ENCODE assay signal across 18 cellular contexts in genomic region chr10:6973904-6974303, GRCh38.
A peak's percentile ranks its signal among the peaks of the same experiment; 100 is the strongest.
DNase-seq lines count a peak whose midpoint lies in the region; ATAC-seq lines count a peak whose summit lies in the region.
"Had no signal": no experiment of that assay in that cellular context is flagged by ENCODE, and none has a peak within 500 bp of the region (broad histone marks: within the 10 kb centered on the region; RNA-seq: fewer than 3 reads in every experiment).

No MANE protein-coding gene starts in this region.

- CTCF ChIA-PET in activated naive CD4-positive, alpha-beta T cell treated with anti-CD3 and anti-CD28 coated beads for 36 hours (lab: Charles Lee) = no interaction called here

- H3K27ac Mint-ChIP-seq in activated naive CD4-positive, alpha-beta T cell treated with anti-CD3 and anti-CD28 coated beads for 36 hours = no peak overlapping the region
- H3K27ac Mint-ChIP-seq in stimulated activated naive CD8-positive, alpha-beta T cell treated with anti-CD3 and anti-CD28 coated beads, Interleukin-15, amount 100 ng/mL, for 72 hours = no peak overlapping the region
- H3K27ac Mint-ChIP-seq: activated naive CD4-positive, alpha-beta T cell treated with anti-CD3 and anti-CD28 coated beads, Interleukin-2, amount 50 U/mL, for 24 hours; HFFc6 had no signal

- no peak overlapping the region for H3K4me3 Mint-ChIP-seq in activated naive CD4-positive, alpha-beta T cell treated with anti-CD3 and anti-CD28 coated beads for 36 hours
- no peak overlapping the region for H3K4me3 Mint-ChIP-seq in stimulated activated naive CD8-positive, alpha-beta T cell treated with anti-CD3 and anti-CD28 coated beads, Interleukin-15, amount 100 ng/mL, for 72 hours
- H3K4me3 Mint-ChIP-seq: activated naive CD4-positive, alpha-beta T cell treated with anti-CD3 and anti-CD28 coated beads, Interleukin-2, amount 50 U/mL, for 24 hours; HFFc6 had no signal

- DNase-seq in activated naive CD4-positive, alpha-beta T cell treated with anti-CD3 and anti-CD28 coated beads for 36 hours = peak; percentile 12
- no peak for DNase-seq in activated naive CD4-positive, alpha-beta T cell (lab: John Stamatoyannopoulos, UW)
- DNase-seq in MV-4-11 (lab: John Stamatoyannopoulos, UW) (peak; percentile 14), NCI-H2227 treated with DMSO at 0.1 percent for 48 hours (lab: John Stamatoyannopoulos, UW) (no peak), A172 (ENCODE audit: low spot score) (no peak)
- peak; percentile 32 for DNase-seq in central memory CD4-positive, alpha-beta T cell
- DNase-seq in stimulated activated naive CD8-positive, alpha-beta T cell treated with anti-CD3 and anti-CD28 coated beads, Interleukin-15, amount 100 ng/mL, for 72 hours = no peak
- DNase-seq: Calu3; foreskin fibroblast; HFFc6; NCI-H748 treated with DMSO at 0.1 percent for 48 hours; sigmoid colon; stimulated activated CD4-positive, alpha-beta T cell treated with anti-CD3 and anti-CD28 coated beads, Interleukin-2, amount 100 ng/mL, for 24 hours had no signal

- H3K9me3 Mint-ChIP-seq in activated naive CD4-positive, alpha-beta T cell treated with anti-CD3 and anti-CD28 coated beads for 36 hours = no peaks in the 10 kb centered on the region
- no peaks in the 10 kb centered on the region for H3K9me3 Mint-ChIP-seq in stimulated activated naive CD8-positive, alpha-beta T cell treated with anti-CD3 and anti-CD28 coated beads, Interleukin-15, amount 100 ng/mL, for 72 hours
- H3K9me3 Mint-ChIP-seq: activated naive CD4-positive, alpha-beta T cell treated with anti-CD3 and anti-CD28 coated beads, Interleukin-2, amount 50 U/mL, for 24 hours had no signal

- intact Hi-C loops in activated naive CD4-positive, alpha-beta T cell treated with anti-CD3 and anti-CD28 coated beads for 36 hours (cut with micrococcal nuclease) = no loop called here

- peak; percentile 50 for ATAC-seq in stimulated activated naive CD8-positive, alpha-beta T cell treated with anti-CD3 and anti-CD28 coated beads, Interleukin-15, amount 100 ng/mL, for 72 hours
- no peak for ATAC-seq in HG03432 (IDR thresholded peaks at IDR 0.05; ENCODE audit: unreplicated experiment)
- ATAC-seq: body of pancreas, GM12878, SK-N-SH treated with all-trans-retinoic acid at 6 μM for 48 hours had no signal

- peaks cover 1% of the 10 kb centered on the region for H3K27me3 Mint-ChIP-seq in activated naive CD4-positive, alpha-beta T cell treated with anti-CD3 and anti-CD28 coated beads for 36 hours (ENCODE audit: low read depth)
- H3K27me3 Mint-ChIP-seq in stimulated activated naive CD8-positive, alpha-beta T cell treated with anti-CD3 and anti-CD28 coated beads, Interleukin-15, amount 100 ng/mL, for 72 hours = peaks cover 29% of the 10 kb centered on the region

- peaks cover 5% of the 10 kb centered on the region for H3K4me1 Mint-ChIP-seq in activated naive CD4-positive, alpha-beta T cell treated with anti-CD3 and anti-CD28 coated beads for 36 hours (ENCODE audit: low read depth)
- peaks cover 9% of the 10 kb centered on the region for H3K4me1 Mint-ChIP-seq in stimulated activated naive CD8-positive, alpha-beta T cell treated with anti-CD3 and anti-CD28 coated beads, Interleukin-15, amount 100 ng/mL, for 72 hours

- H3K36me3 Mint-ChIP-seq in activated naive CD4-positive, alpha-beta T cell treated with anti-CD3 and anti-CD28 coated beads for 36 hours (ENCODE audit: low read depth) = no peaks in the 10 kb centered on the region
- H3K36me3 Mint-ChIP-seq: activated naive CD4-positive, alpha-beta T cell treated with anti-CD3 and anti-CD28 coated beads, Interleukin-2, amount 50 U/mL, for 24 hours had no signal

Comparison
In these comparisons a context has a peak if more than half of its experiments do, and no peak if none do; other contexts are left out.
1. DNase-seq: peak in activated naive CD4-positive, alpha-beta T cell treated with anti-CD3 and anti-CD28 coated beads for 36 hours (single experiment), MV-4-11 (single experiment) and central memory CD4-positive, alpha-beta T cell (single experiment); none in activated naive CD4-positive, alpha-beta T cell (0 of 4), stimulated activated naive CD8-positive, alpha-beta T cell treated with anti-CD3 and anti-CD28 coated beads, Interleukin-15, amount 100 ng/mL, for 72 hours (0 of 2), NCI-H2227 treated with DMSO at 0.1 percent for 48 hours (single experiment) and A172 (single experiment).